15 cellular contexts compared by ENCODE assay signal in the genomic region with DNA sequence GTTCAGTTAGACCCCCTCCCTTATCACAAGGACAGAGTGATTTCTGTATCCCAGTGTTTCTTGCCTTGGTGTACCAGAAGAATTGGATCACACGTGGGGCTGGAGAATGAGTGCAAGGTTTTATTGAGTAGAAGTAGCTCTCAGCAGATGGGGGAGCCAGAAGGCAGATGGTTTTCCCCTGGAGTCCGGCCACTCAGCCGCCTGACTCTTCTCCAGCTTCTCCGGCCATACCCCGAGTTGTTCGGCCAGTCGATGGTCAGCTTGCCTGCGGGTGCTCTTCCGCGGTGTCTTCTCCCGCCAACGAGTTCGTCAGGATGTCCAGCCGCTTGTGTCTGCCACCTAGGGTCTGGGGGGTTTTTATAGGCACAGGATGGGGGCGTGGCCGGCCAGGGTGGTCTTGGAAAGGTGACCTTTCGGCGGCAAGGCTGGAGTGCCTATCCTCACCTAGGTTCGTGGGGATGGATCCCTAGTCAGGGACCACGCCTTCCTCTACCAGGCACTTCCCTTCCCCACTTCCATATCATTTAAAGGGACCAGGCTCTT. TPM values are rescaled to one million over a fixed set of nuclear protein-coding genes. Genes with fewer than 3 reads are reported as not detected.
DNase-seq lines count a peak whose midpoint lies in the region; ATAC-seq and TF ChIP-seq lines count a peak whose summit lies in the region.
"Had no signal": no experiment of that assay in that cellular context is flagged by ENCODE, and none has a peak within 500 bp of the region (broad histone marks: within the 10 kb centered on the region; RNA-seq: fewer than 3 reads in every experiment).

No MANE protein-coding gene starts in this region.

- H3K27me3 ChIP-seq in heart left ventricle = no peaks in the 10 kb centered on the region
- no peaks in the 10 kb centered on the region for H3K27me3 ChIP-seq in colonic mucosa
- H3K27me3 ChIP-seq in mucosa of rectum (ENCODE audit: control insufficient read depth in 2 of 2, insufficient read depth in 2 of 2, low read length in 2 of 2) = no peaks in the 10 kb centered on the region

- TF ChIP-seq CTCF in heart left ventricle (IDR thresholded peaks at IDR 0.05) (no peak), colonic mucosa (IDR thresholded peaks at IDR 0.05) (no peak)

- H3K4me1 ChIP-seq in heart left ventricle (peaks cover 0 to 70% (median 53%) of the 10 kb centered on the region in 12 donors), colonic mucosa (no peaks in the 10 kb centered on the region), mucosa of rectum (ENCODE audit: control insufficient read depth in 2 of 2, insufficient read depth in 2 of 2, low read length in 2 of 2) (peaks cover 40 to 44% of the 10 kb centered on the region in 2 donors)

- no peaks in the 10 kb centered on the region for H3K9me3 ChIP-seq in heart left ventricle
- H3K9me3 ChIP-seq in colonic mucosa = no peaks in the 10 kb centered on the region
- no peaks in the 10 kb centered on the region for H3K9me3 ChIP-seq in mucosa of rectum (ENCODE audit: control insufficient read depth in 2 of 2, low read length in 2 of 2)
- H3K9me3 ChIP-seq: A549 had no signal

- no peak for TF ChIP-seq POLR2A in heart left ventricle (IDR thresholded peaks at IDR 0.05)

- peak overlapping the region in 1 of 2 donors; percentile 53 for H3K9ac ChIP-seq in colonic mucosa (ENCODE audit: low read depth in 2 of 2, low read length in 2 of 2)
- H3K9ac ChIP-seq in mucosa of rectum (ENCODE audit: low read depth in 1 of 2, low read length in 2 of 2) = no peak overlapping the region

- H3K27ac ChIP-seq in heart left ventricle = peak overlapping the region in 11 of 12 donors; percentile 25 to 80 (median 62)
- peak overlapping the region; percentile 84 for H3K27ac ChIP-seq in colonic mucosa
- H3K27ac ChIP-seq in mucosa of rectum (ENCODE audit: low read depth in 2 of 2, low read length in 2 of 2) = peak overlapping the region; percentile 43 to 65
- H3K27ac ChIP-seq: A549 had no signal

- DNase-seq in heart left ventricle = no peak
- DNase-seq in Right ventricle myocardium inferior (ENCODE audit: missing footprints) = no peak
- no peak for DNase-seq in colonic mucosa
- no peak for DNase-seq in HuH-7 (ENCODE audit: low spot score)
- DNase-seq in stimulated activated CD4-positive, alpha-beta T cell treated with anti-CD3 and anti-CD28 coated beads, Interleukin-2, amount 100 ng/mL, for 48 hours = no peak
- no peak for DNase-seq in NCI-H69 (lab: John Stamatoyannopoulos, UW)
- DNase-seq: activated CD8-positive, alpha-beta memory T cell treated with anti-CD3 and anti-CD28 coated beads, Interleukin-2, amount 10 ng/mL, durations not matched to agents 7 days and 5 days; activated gamma-delta T cell treated with Interleukin-2 at 50 U/mL for 16 hours; CD4-positive, alpha-beta T cell; GOT3; retina had no signal

- 55 to 68% (median 59%) methylated on average over 17 to 20 of the region's 20 CpGs for WGBS in heart left ventricle, 4 donors

- intact Hi-C loops in heart left ventricle (cut with DNase I) (loop anchor here in 1 of 10 donors (5.0 kb wide), 1 partner anchor 36 kb away; no protein-coding TSS in a partner anchor), Right ventricle myocardium inferior (cut with DNase I) (no loop called here), colonic mucosa (cut with DNase I) (no loop called here)

- no peaks in the 10 kb centered on the region for H3K36me3 ChIP-seq in heart left ventricle
- H3K36me3 ChIP-seq in colonic mucosa = no peaks in the 10 kb centered on the region
- H3K36me3 ChIP-seq in mucosa of rectum (ENCODE audit: control insufficient read depth in 2 of 2, insufficient read depth in 2 of 2, low read length in 2 of 2) = no peaks in the 10 kb centered on the region

- ATAC-seq in heart left ventricle (peak in 2 of 4 donors; percentile 12 to 38), Right ventricle myocardium inferior (no peak), HG02588 (IDR thresholded peaks at IDR 0.05; ENCODE audit: unreplicated experiment) (no peak)
- ATAC-seq: A549; activated CD4-positive, CD25-positive, alpha-beta regulatory T cell treated with anti-CD3 and anti-CD28 coated beads, Interleukin-2, amount 50 U/mL, for 24 hours; activated CD8-positive, alpha-beta memory T cell treated with anti-CD3 and anti-CD28 coated beads, Interleukin-2, amount 10 ng/mL, durations not matched to agents 7 days and 5 days had no signal

- H3K4me3 ChIP-seq in heart left ventricle = peak overlapping the region in 11 of 12 donors; percentile 3 to 53 (median 43)
- H3K4me3 ChIP-seq in colonic mucosa = no peak overlapping the region
- H3K4me3 ChIP-seq in mucosa of rectum (ENCODE audit: low read length in 2 of 2) = no peak overlapping the region
- H3K4me3 ChIP-seq: A549 had no signal

RNA-seq across cellular contexts. Expression of a gene that starts 14.5 kb away (rescaled TPM):
- 100 to 1,000 TPM in 3 of 9 donors, 10 to 100 TPM in 6; 49.4 to 130 (median 80.6) TPM for total RNA-seq in heart left ventricle
- 10 to 100 TPM; 15.3 to 25.2 TPM for polyA plus RNA-seq in heart left ventricle
- total RNA-seq in Right ventricle myocardium inferior = 77.4 TPM
- total RNA-seq in colonic mucosa = 10 to 100 TPM; 48.9 to 81.2 TPM

Comparison
In these comparisons a context has a peak if more than half of its experiments do, and no peak if none do; other contexts are left out.
1. H3K4me3 ChIP-seq: peak in heart left ventricle (11 of 12); none in colonic mucosa (single experiment) and mucosa of rectum (0 of 2).
2. Peak in every context shown above with its lines, with median percentiles within 50 percentile points of each other: H3K27ac ChIP-seq.